Comparison of ENCODE assay signal across 20 cellular contexts in the genomic region with DNA sequence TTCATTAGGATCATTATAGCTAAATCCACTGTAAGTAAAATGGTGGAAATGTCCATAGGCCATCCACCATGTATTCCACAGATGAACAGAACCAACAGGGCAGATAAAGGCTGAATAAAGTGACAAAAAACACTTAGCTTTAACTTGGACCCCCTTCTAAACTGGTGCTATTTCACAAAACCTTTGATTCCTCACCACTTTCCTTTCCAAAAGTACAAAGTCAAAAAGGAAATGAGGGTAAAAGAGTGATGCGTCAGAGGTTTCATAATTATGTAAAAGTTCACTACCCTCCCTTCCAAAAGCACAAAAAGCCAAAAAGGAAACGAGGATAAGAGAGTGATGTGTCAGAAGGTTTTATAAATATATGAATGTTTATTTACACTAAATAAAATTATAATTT.
"Had no signal": no experiment of that assay in that cellular context is flagged by ENCODE, and none has a peak within 500 bp of the region (broad histone marks: within the 10 kb centered on the region; RNA-seq: fewer than 3 reads in every experiment).

No MANE protein-coding gene starts in this region.

- H3K4me3 ChIP-seq: neural progenitor cell, transverse colon had no signal

- H3K4me3 Mint-ChIP-seq: activated naive CD8-positive, alpha-beta T cell treated with anti-CD3 and anti-CD28 coated beads, Interleukin-2, amount 10 ng/mL, durations not matched to agents 7 days and 5 days; activated T-cell treated with anti-CD3 and anti-CD28 coated beads, Interleukin-2, amount 50 U/mL, for 4 hours; mesothelial cell of epicardium; naive thymus-derived CD8-positive, alpha-beta T cell; neural progenitor cell; stimulated activated naive CD8-positive, alpha-beta T cell treated with anti-CD3 and anti-CD28 coated beads, Interleukin-15, Interleukin-2, amounts not matched to agents 100 ng/mL and 50 ng/mL, for 24 hours; WTC11 had no signal

- H3K36me3 Mint-ChIP-seq: activated naive CD8-positive, alpha-beta T cell treated with anti-CD3 and anti-CD28 coated beads, Interleukin-2, amount 10 ng/mL, durations not matched to agents 7 days and 5 days; mesothelial cell of epicardium; naive thymus-derived CD8-positive, alpha-beta T cell; neural progenitor cell; WTC11 had no signal

- H3K27me3 Mint-ChIP-seq: activated naive CD8-positive, alpha-beta T cell treated with anti-CD3 and anti-CD28 coated beads, Interleukin-2, amount 10 ng/mL, durations not matched to agents 7 days and 5 days; naive thymus-derived CD8-positive, alpha-beta T cell; progenitor cell of endocrine pancreas; stimulated activated naive CD8-positive, alpha-beta T cell treated with anti-CD3 and anti-CD28 coated beads, Interleukin-15, Interleukin-2, amounts not matched to agents 100 ng/mL and 50 ng/mL, for 24 hours had no signal

- H3K27ac Mint-ChIP-seq: activated naive CD8-positive, alpha-beta T cell treated with anti-CD3 and anti-CD28 coated beads, Interleukin-2, amount 10 ng/mL, durations not matched to agents 7 days and 5 days; activated T-helper 2 cell treated with anti-CD3 and anti-CD28 coated beads, Interferon-gamma antibody, Interleukin-2, Interleukin-4, amounts not matched to agents 10 μg/mL and 5 μg/mL and 100 μg/mL, durations not matched to agents 14 hours and 24 hours and 36 hours; mesothelial cell of epicardium; naive thymus-derived CD8-positive, alpha-beta T cell; neural progenitor cell; progenitor cell of endocrine pancreas; stimulated activated naive CD8-positive, alpha-beta T cell treated with anti-CD3 and anti-CD28 coated beads, Interleukin-15, Interleukin-2, amounts not matched to agents 100 ng/mL and 50 ng/mL, for 24 hours; WTC11 had no signal

- DNase-seq: activated CD8-positive, alpha-beta memory T cell treated with anti-CD3 and anti-CD28 coated beads for 24 hours; activated CD8-positive, alpha-beta memory T cell treated with anti-CD3 and anti-CD28 coated beads, Interleukin-2, amount 50 U/mL, for 4 hours; activated naive CD4-positive, alpha-beta T cell; activated naive CD8-positive, alpha-beta T cell treated with anti-CD3 and anti-CD28 coated beads, Interleukin-2, amount 10 ng/mL, durations not matched to agents 7 days and 5 days; activated T-cell treated with anti-CD3 and anti-CD28 coated beads, Interleukin-2, amount 50 U/mL, for 4 hours; amygdala; cerebellar nuclear complex; left colon; naive thymus-derived CD8-positive, alpha-beta T cell; retina; stimulated activated CD4-positive, alpha-beta T cell treated with anti-CD3 and anti-CD28 coated beads, Interleukin-4, amount 100 ng/mL, for 24 hours; T-helper 1 cell; transverse colon had no signal

- H3K36me3 ChIP-seq: neural progenitor cell, transverse colon had no signal

- H3K27ac ChIP-seq: epithelial cell of prostate, neural progenitor cell, transverse colon had no signal

- H3K27me3 ChIP-seq: neural progenitor cell, transverse colon had no signal

- H3K9me3 ChIP-seq: transverse colon had no signal

- H3K9me3 Mint-ChIP-seq: mesothelial cell of epicardium, neural progenitor cell, WTC11 had no signal

- H3K4me1 Mint-ChIP-seq: activated naive CD8-positive, alpha-beta T cell treated with anti-CD3 and anti-CD28 coated beads, Interleukin-2, amount 10 ng/mL, durations not matched to agents 7 days and 5 days; mesothelial cell of epicardium; naive thymus-derived CD8-positive, alpha-beta T cell; neural progenitor cell; WTC11 had no signal

- H3K4me1 ChIP-seq: neural progenitor cell, transverse colon had no signal

- ATAC-seq: activated T-cell treated with anti-CD3 and anti-CD28 coated beads, Interleukin-2, amount 50 U/mL, for 4 hours; left colon; naive thymus-derived CD8-positive, alpha-beta T cell; WTC11 had no signal
